7 cellular contexts compared by ENCODE assay signal in genomic region chrX:103405009-103405333, GRCh38. TPM values are rescaled to one million over a fixed set of nuclear protein-coding genes. Genes with fewer than 3 reads are reported as not detected.
DNase-seq lines count a peak whose midpoint lies in the region; ATAC-seq and TF ChIP-seq lines count a peak whose summit lies in the region.

No MANE protein-coding gene starts in this region.

- no peak overlapping the region for H2BK120ac ChIP-seq in H9 (ENCODE audit: low read depth, low read length, poor library complexity, severe bottlenecking)

- H3K79me1 ChIP-seq in H9 (ENCODE audit: insufficient read depth, low read depth, low read length, poor library complexity, severe bottlenecking): no peaks in the 10 kb centered on the region

- H3K56ac ChIP-seq in H9 (ENCODE audit: insufficient read length, low read depth, low read length): no peak overlapping the region

- H4K8ac ChIP-seq in H9 (replicated peaks; ENCODE audit: insufficient read length, low read depth, low read length): no peak overlapping the region

- no peak for TF ChIP-seq CTCF in H9 (conservative IDR thresholded peaks at IDR 0.05)
- no peak for TF ChIP-seq CTCF in RWPE2 (IDR thresholded peaks at IDR 0.05; ENCODE audit: poor library complexity, severe bottlenecking)
- TF ChIP-seq CTCF in glutamatergic neuron (IDR thresholded peaks at IDR 0.05; ENCODE audit: partially characterized antibody, unreplicated experiment): no peak

- H3K27ac ChIP-seq in H9 (ENCODE audit: insufficient read length, low read depth, low read length) (no peak overlapping the region), RWPE2 (ENCODE audit: poor library complexity, severe bottlenecking) (peak overlapping the region; percentile 33)

- H3K18ac ChIP-seq in H9 (ENCODE audit: insufficient read length, low read depth, low read length): peak overlapping the region; percentile 79

- H4K20me1 ChIP-seq in H9 (ENCODE audit: control insufficient read depth, insufficient read depth, insufficient read length): no peaks in the 10 kb centered on the region

- H3K27me3 ChIP-seq in H9 (ENCODE audit: insufficient read depth, low read length) (no peaks in the 10 kb centered on the region), RWPE2 (ENCODE audit: insufficient read depth, poor library complexity, severe bottlenecking) (no peaks in the 10 kb centered on the region)

- no peak overlapping the region for H2BK5ac ChIP-seq in H9 (ENCODE audit: insufficient read length, low read length)

- H3K27me3 Mint-ChIP-seq in H9 (ENCODE audit: low read depth): peaks cover 5% of the 10 kb centered on the region; the same call in 1 of the 2 replicates
- no peaks in the 10 kb centered on the region for H3K27me3 Mint-ChIP-seq in glutamatergic neuron (ENCODE audit: unreplicated experiment)
- H3K27me3 Mint-ChIP-seq in stimulated activated memory B cell treated with anti-CD40 and anti-IgM and Interleukin-4, amounts not matched to agents 10 μg/mL and 1 μg/mL and 100 μg/mL, for 72 hours: no peaks in the 10 kb centered on the region

- H3K23ac ChIP-seq in H9 (ENCODE audit: insufficient read length, low read depth, low read length): no peak overlapping the region

- H2AK5ac ChIP-seq in H9 (ENCODE audit: insufficient read length, low read length): no peak overlapping the region

- H3K9me3 Mint-ChIP-seq in H9: peaks cover 0 to 49% of the 10 kb centered on the region in 2 experiments
- H3K9me3 Mint-ChIP-seq in glutamatergic neuron (ENCODE audit: unreplicated experiment): peaks cover 2% of the 10 kb centered on the region
- no peaks in the 10 kb centered on the region for H3K9me3 Mint-ChIP-seq in stimulated activated memory B cell treated with anti-CD40 and anti-IgM and Interleukin-4, amounts not matched to agents 10 μg/mL and 1 μg/mL and 100 μg/mL, for 72 hours

- H3K9me3 ChIP-seq in H9 (ENCODE audit: control insufficient read depth, low read depth, low read length): peaks cover 3% of the 10 kb centered on the region
- H3K9me3 ChIP-seq in RWPE2 (ENCODE audit: severe bottlenecking): no peaks in the 10 kb centered on the region

- no peak overlapping the region for H4K91ac ChIP-seq in H9 (ENCODE audit: insufficient read length, low read depth, low read length)

- peak overlapping the region; percentile 66 for H3K9ac ChIP-seq in H9 (ENCODE audit: extremely low read depth, insufficient read length, low read length)

- ATAC-seq in RWPE2 (ENCODE audit: low read depth): peak; percentile 27; the same call in 1 of the 3 replicates
- ATAC-seq in stimulated activated memory B cell treated with anti-CD40 and anti-IgM and Interleukin-4, amounts not matched to agents 10 μg/mL and 1 μg/mL and 100 μg/mL, for 72 hours: no peak
- no peak for ATAC-seq in HG02610 (IDR thresholded peaks at IDR 0.05; ENCODE audit: unreplicated experiment)

- H3T11ph ChIP-seq in H9 (ENCODE audit: low read length): no peak overlapping the region

- H3K36me3 Mint-ChIP-seq in H9 (ENCODE audit: insufficient read depth in 1 of 3, low read depth in 3 of 3) (peaks cover 3 to 10% (median 9%) of the 10 kb centered on the region in 3 experiments; a peak in 4 of 7 replicates), glutamatergic neuron (ENCODE audit: unreplicated experiment) (no peaks in the 10 kb centered on the region)
- H3K36me3 Mint-ChIP-seq in stimulated activated memory B cell treated with anti-CD40 and anti-IgM and Interleukin-4, amounts not matched to agents 10 μg/mL and 1 μg/mL and 100 μg/mL, for 72 hours: peaks cover 6% of the 10 kb centered on the region

- DNase-seq in H9: no peak
- DNase-seq in RWPE2 (ENCODE audit: low spot score): no peak
- DNase-seq in glutamatergic neuron: no peak
- no peak for DNase-seq in EL
- no peak for DNase-seq in NAMALWA (ENCODE audit: low spot score)

- no peaks in the 10 kb centered on the region for H3K36me3 ChIP-seq in RWPE2 (ENCODE audit: low read depth)

- no CpG with 5 or more reads among the region's 7 CpGs for WGBS in H9 (ENCODE audit: extremely low coverage, insufficient read length, low lambda C conversion rate)

- no peak overlapping the region for H2BK12ac ChIP-seq in H9 (ENCODE audit: insufficient read length, low read depth, low read length)

- H4K5ac ChIP-seq in H9 (ENCODE audit: insufficient read length, low read depth, low read length): no peak overlapping the region

- peak overlapping the region; percentile 72; the same call in 1 of the 2 replicates for H3K14ac ChIP-seq in H9 (ENCODE audit: insufficient read depth, low read length)

- H2AFZ ChIP-seq in H9 (ENCODE audit: low read length): no peak overlapping the region

- peak overlapping the region; percentile 89 to 97 for H3K4me3 Mint-ChIP-seq in H9
- H3K4me3 Mint-ChIP-seq in glutamatergic neuron (ENCODE audit: unreplicated experiment): peak overlapping the region; percentile 92
- peak overlapping the region; percentile 97 for H3K4me3 Mint-ChIP-seq in stimulated activated memory B cell treated with anti-CD40 and anti-IgM and Interleukin-4, amounts not matched to agents 10 μg/mL and 1 μg/mL and 100 μg/mL, for 72 hours

- no peaks in the 10 kb centered on the region for H3K4me1 ChIP-seq in H9 (ENCODE audit: insufficient read depth, low read length)
- peaks cover 11% of the 10 kb centered on the region for H3K4me1 ChIP-seq in RWPE2 (ENCODE audit: insufficient read depth, poor library complexity, severe bottlenecking)

- H3K4ac ChIP-seq in H9 (ENCODE audit: low read depth, low read length): no peak overlapping the region

- H3K23me2 ChIP-seq in H9 (ENCODE audit: insufficient read length, low read depth, low read length, poor library complexity, severe bottlenecking): no peaks in the 10 kb centered on the region

- H3K27ac Mint-ChIP-seq in H9: peak overlapping the region in 1 of 3 experiments; percentile 98; a peak in 2 of 7 replicates
- no peak overlapping the region for H3K27ac Mint-ChIP-seq in glutamatergic neuron (ENCODE audit: unreplicated experiment)
- peak overlapping the region; percentile 93 for H3K27ac Mint-ChIP-seq in stimulated activated memory B cell treated with anti-CD40 and anti-IgM and Interleukin-4, amounts not matched to agents 10 μg/mL and 1 μg/mL and 100 μg/mL, for 72 hours

- peak overlapping the region; percentile 41 for H3K4me3 ChIP-seq in RWPE2 (ENCODE audit: severe bottlenecking)

- H2BK15ac ChIP-seq in H9 (ENCODE audit: low read depth, low read length): no peak overlapping the region

- peak overlapping the region; percentile 88 for H3K4me2 ChIP-seq in H9 (ENCODE audit: insufficient read depth, insufficient read length, low read length)

- H2BK20ac ChIP-seq in H9 (ENCODE audit: low read depth, low read length, poor library complexity, severe bottlenecking): no peak overlapping the region

- peaks cover 4 to 9% of the 10 kb centered on the region in 2 experiments for H3K4me1 Mint-ChIP-seq in H9
- no peaks in the 10 kb centered on the region for H3K4me1 Mint-ChIP-seq in glutamatergic neuron (ENCODE audit: low read depth, unreplicated experiment)
- no peaks in the 10 kb centered on the region for H3K4me1 Mint-ChIP-seq in stimulated activated memory B cell treated with anti-CD40 and anti-IgM and Interleukin-4, amounts not matched to agents 10 μg/mL and 1 μg/mL and 100 μg/mL, for 72 hours

- no peaks in the 10 kb centered on the region for H3K79me2 ChIP-seq in H9 (ENCODE audit: insufficient read depth, low read length)

RNA-seq across cellular contexts. Expression of gene BEX3, which starts 28.6 kb away (rescaled TPM):
- total RNA-seq in H9 (2021) (305 and 321 TPM in 2 replicates), glutamatergic neuron (ENCODE audit: unreplicated experiment) (242 TPM)

RNA-seq across cellular contexts. Expression of gene TCEAL9, which starts 48.7 kb away (rescaled TPM):
- total RNA-seq in H9 (2021) (24.2 and 30.5 TPM in 2 replicates), glutamatergic neuron (ENCODE audit: unreplicated experiment) (27.0 TPM)
